In genomic region chr11:20351151-20351550, GRCh38 we compare ENCODE assay signal across 18 cellular contexts.
"Had no signal": no experiment of that assay in that cellular context is flagged by ENCODE, and none has a peak within 500 bp of the region (broad histone marks: within the 10 kb centered on the region; RNA-seq: fewer than 3 reads in every experiment).

No MANE protein-coding gene starts in this region.

- H3K36me3 Mint-ChIP-seq: activated naive CD4-positive, alpha-beta T cell treated with anti-CD3 and anti-CD28 coated beads, Interleukin-2, amount 50 U/mL, for 72 hours; mesothelial cell of epicardium had no signal

- H3K27ac Mint-ChIP-seq: dendritic cell treated with granulocyte-macrophage colony-stimulating factor and Interleukin-4, amounts not matched to agents 40 ng/mL and 50 ng/mL, for 4 days; effector memory CD8-positive, alpha-beta T cell; mesothelial cell of epicardium; nephron had no signal

- H3K4me3 ChIP-seq: adrenal gland, cardiac muscle cell, lung, spleen had no signal

- H3K4me1 ChIP-seq: adrenal gland had no signal

- H3K9me3 ChIP-seq: adrenal gland, spleen had no signal

- H3K27ac ChIP-seq: adrenal gland, cardiac muscle cell, spleen had no signal

- H3K36me3 ChIP-seq: adrenal gland, cardiac muscle cell, spleen had no signal

- FAIRE-seq: islet of Langerhans, TTC549 had no signal

- DNase-seq: activated CD4-positive, alpha-beta T cell treated with anti-CD3 and anti-CD28 coated beads, Interleukin-2, amount 50 U/mL, for 4 hours; activated gamma-delta T cell treated with Interleukin-2 at 50 U/mL for 16 hours; adrenal gland; effector memory CD8-positive, alpha-beta T cell; foreskin melanocyte; glutamatergic neuron; hippocampal formation; posterior cingulate gyrus; spleen; T-helper 2 cell had no signal

- H3K27me3 ChIP-seq: adrenal gland, cardiac muscle cell, spleen had no signal

- H3K4me3 Mint-ChIP-seq: dendritic cell treated with granulocyte-macrophage colony-stimulating factor and Interleukin-4, amounts not matched to agents 40 ng/mL and 50 ng/mL, for 4 days; effector memory CD8-positive, alpha-beta T cell; mesothelial cell of epicardium; nephron had no signal

- H3K9me3 Mint-ChIP-seq: activated naive CD4-positive, alpha-beta T cell treated with anti-CD3 and anti-CD28 coated beads, Interleukin-2, amount 50 U/mL, for 72 hours; dendritic cell treated with granulocyte-macrophage colony-stimulating factor and Interleukin-4, amounts not matched to agents 40 ng/mL and 50 ng/mL, for 4 days; effector memory CD8-positive, alpha-beta T cell; mesothelial cell of epicardium; nephron had no signal

- ATAC-seq: activated naive CD4-positive, alpha-beta T cell treated with anti-CD3 and anti-CD28 coated beads, Interleukin-2, amount 50 U/mL, for 72 hours; effector memory CD8-positive, alpha-beta T cell had no signal
